Comparison of ENCODE assay signal across 13 cellular contexts in the genomic region with DNA sequence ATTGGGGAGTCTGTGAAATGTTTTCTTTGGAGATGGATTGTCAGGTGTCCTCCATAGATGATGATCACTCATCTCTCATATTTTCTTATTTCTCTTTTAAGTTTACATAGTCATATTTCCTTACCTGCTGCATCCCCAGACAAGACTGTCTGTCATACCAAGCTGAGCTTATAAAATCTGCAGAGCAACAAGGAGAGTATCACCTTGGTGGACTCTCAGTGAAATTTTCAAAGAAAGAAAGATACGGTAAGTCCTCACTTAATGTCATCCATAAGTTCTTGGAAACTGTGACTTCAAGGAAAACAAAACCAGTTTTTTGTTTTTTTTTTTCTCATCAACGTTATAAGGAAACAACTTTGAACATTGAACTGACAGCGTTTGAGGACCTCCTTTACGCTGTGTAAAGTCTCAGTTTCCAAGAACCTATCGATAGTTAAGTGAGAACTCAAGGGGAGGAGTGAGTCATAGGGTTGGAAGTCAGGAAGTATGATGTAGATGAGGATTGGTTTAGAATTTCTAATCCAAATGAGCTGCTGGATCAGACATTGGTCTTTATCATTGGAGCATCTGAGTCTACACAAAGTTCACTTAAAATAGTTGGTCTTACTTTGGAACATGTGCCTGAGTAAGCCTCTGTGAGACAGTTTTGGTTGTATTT. TPM values are rescaled to one million over a fixed set of nuclear protein-coding genes. Genes with fewer than 3 reads are reported as not detected.
DNase-seq lines count a peak whose midpoint lies in the region; ATAC-seq and TF ChIP-seq lines count a peak whose summit lies in the region.
"Had no signal": no experiment of that assay in that cellular context is flagged by ENCODE, and none has a peak within 500 bp of the region (broad histone marks: within the 10 kb centered on the region; RNA-seq: fewer than 3 reads in every experiment).

No MANE protein-coding gene starts in this region.

- peak overlapping the region; percentile 86 for H3K27ac Mint-ChIP-seq in activated T-cell treated with anti-CD3 and anti-CD28 coated beads, Interleukin-2, amount 50 U/mL, for 24 hours

- H3K27ac ChIP-seq in RWPE2 (ENCODE audit: poor library complexity, severe bottlenecking) (peak overlapping the region; percentile 13), smooth muscle cell (ENCODE audit: low read depth) (peak overlapping the region; percentile 57)

- peaks cover 7% of the 10 kb centered on the region for H3K4me1 ChIP-seq in RWPE2 (ENCODE audit: insufficient read depth, poor library complexity, severe bottlenecking)
- H3K4me1 ChIP-seq in smooth muscle cell (ENCODE audit: low read depth) = no peaks in the 10 kb centered on the region

- H3K36me3 ChIP-seq in RWPE2 (ENCODE audit: low read depth) (peaks cover 65% of the 10 kb centered on the region), smooth muscle cell (ENCODE audit: low read depth) (peaks cover 18% of the 10 kb centered on the region), MG63 (peaks cover 46% of the 10 kb centered on the region)

- ATAC-seq in RWPE2 (ENCODE audit: low read depth) = peak; percentile 62; the same call in 1 of the 3 replicates
- ATAC-seq in HG03095 (IDR thresholded peaks at IDR 0.05; ENCODE audit: unreplicated experiment) = no peak
- ATAC-seq: HepG2 had no signal

- H3K4me3 Mint-ChIP-seq in activated T-cell treated with anti-CD3 and anti-CD28 coated beads, Interleukin-2, amount 50 U/mL, for 24 hours = no peak overlapping the region

- H3K27me3 ChIP-seq in RWPE2 (ENCODE audit: insufficient read depth, poor library complexity, severe bottlenecking) = no peaks in the 10 kb centered on the region
- H3K27me3 ChIP-seq in smooth muscle cell (ENCODE audit: low read depth) = no peaks in the 10 kb centered on the region
- H3K27me3 ChIP-seq in MG63 = no peaks in the 10 kb centered on the region

- H4K20me1 ChIP-seq in smooth muscle cell (ENCODE audit: low read depth) = peaks cover 48% of the 10 kb centered on the region

- H3K9ac ChIP-seq in smooth muscle cell (ENCODE audit: low read depth) = no peak overlapping the region

- H3K4me3 ChIP-seq in RWPE2 (ENCODE audit: severe bottlenecking) = no peak overlapping the region
- H3K4me3 ChIP-seq in cardiac fibroblast (replicated peaks in 1 of 2; ENCODE audit: low read depth in 2 of 2, low read length in 2 of 2) = no peak overlapping the region
- no peak overlapping the region for H3K4me3 ChIP-seq in smooth muscle cell
- H3K4me3 ChIP-seq in MG63 = no peak overlapping the region

- WGBS in smooth muscle cell (ENCODE audit: low lambda C conversion rate) = 63% methylated on average over 5 of the region's 5 CpGs

- no peak overlapping the region for H2AFZ ChIP-seq in smooth muscle cell (ENCODE audit: low read depth)

- peaks cover 66% of the 10 kb centered on the region for H3K36me3 Mint-ChIP-seq in activated T-cell treated with anti-CD3 and anti-CD28 coated beads, Interleukin-2, amount 50 U/mL, for 24 hours (ENCODE audit: low read depth)

- peaks cover 29% of the 10 kb centered on the region for H3K4me1 Mint-ChIP-seq in activated T-cell treated with anti-CD3 and anti-CD28 coated beads, Interleukin-2, amount 50 U/mL, for 24 hours (ENCODE audit: low read depth)

- peaks cover 85% of the 10 kb centered on the region for H3K79me2 ChIP-seq in smooth muscle cell (ENCODE audit: low read depth)

- H3K9me3 ChIP-seq in RWPE2 (ENCODE audit: severe bottlenecking) (no peaks in the 10 kb centered on the region), smooth muscle cell (replicated peaks; ENCODE audit: low read depth) (no peaks in the 10 kb centered on the region), MG63 (no peaks in the 10 kb centered on the region)

- H3K4me2 ChIP-seq in smooth muscle cell = no peak overlapping the region

- no peak for DNase-seq in activated T-cell treated with anti-CD3 and anti-CD28 coated beads, Interleukin-2, amount 50 U/mL, for 24 hours
- DNase-seq in activated T-cell treated with anti-CD3 and anti-CD28 coated beads for 4 hours (no peak), RWPE2 (ENCODE audit: low spot score) (no peak), cardiac fibroblast (ENCODE audit: low read depth in 2 of 2) (peak; percentile 4 to 46), smooth muscle cell (lab: John Stamatoyannopoulos, UW; ENCODE audit: unreplicated experiment) (no peak), OCI-M2 (lab: John Stamatoyannopoulos, UW; ENCODE audit: unreplicated experiment) (no peak), MG63 (no peak)
- DNase-seq: activated CD8-positive, alpha-beta memory T cell treated with anti-CD3 and anti-CD28 coated beads for 24 hours; DMS79 treated with DMSO at 0.1 percent for 48 hours; NCI-H1436 treated with DMSO at 0.1 percent for 48 hours; NK-92 treated with Interleukin-12 subunit alpha and Interleukin-12 subunit beta, amount 100 ng/mL, for 24 hours had no signal

- no peaks in the 10 kb centered on the region for H3K27me3 Mint-ChIP-seq in activated T-cell treated with anti-CD3 and anti-CD28 coated beads, Interleukin-2, amount 50 U/mL, for 24 hours

- H3F3A ChIP-seq in smooth muscle cell (ENCODE audit: low read depth) = peaks cover 4% of the 10 kb centered on the region

- TF ChIP-seq CTCF in RWPE2 (IDR thresholded peaks at IDR 0.05; ENCODE audit: poor library complexity, severe bottlenecking) (no peak), cardiac fibroblast (IDR thresholded peaks at IDR 0.05; ENCODE audit: low read depth, low read length) (no peak), smooth muscle cell (IDR thresholded peaks at IDR 0.05; ENCODE audit: borderline replicate concordance, insufficient read depth, poor library complexity, severe bottlenecking) (no peak)

- peaks cover 2% of the 10 kb centered on the region for H3K9me3 Mint-ChIP-seq in activated T-cell treated with anti-CD3 and anti-CD28 coated beads, Interleukin-2, amount 50 U/mL, for 24 hours

RNA-seq across cellular contexts. Expression of gene SPIN1, which starts 45.5 kb away (rescaled TPM):
- total RNA-seq in smooth muscle cell = 122 and 129 TPM in 2 replicates
- polyA plus RNA-seq in smooth muscle cell = 56.4 and 60.0 TPM in 2 replicates
- total RNA-seq in MG63 (2014; rRNA removed; shearing (Covaris generic); ENCODE audit: low replicate concordance) = 78.1 and 79.9 TPM in 2 replicates

Comparison
In these comparisons a context has a peak if more than half of its experiments do, and no peak if none do; other contexts are left out.
1. DNase-seq: peak in cardiac fibroblast (2 of 2); none in activated T-cell treated with anti-CD3 and anti-CD28 coated beads, Interleukin-2, amount 50 U/mL, for 24 hours (single experiment), activated T-cell treated with anti-CD3 and anti-CD28 coated beads for 4 hours (single experiment), RWPE2 (single experiment), smooth muscle cell (single experiment), OCI-M2 (single experiment) and MG63 (single experiment).